In genomic region chr17:35808240-35808961, GRCh38 we compare ENCODE assay signal across 9 cellular contexts. TPM values are rescaled to one million over a fixed set of nuclear protein-coding genes. Genes with fewer than 3 reads are reported as not detected.
DNase-seq lines count a peak whose midpoint lies in the region; ATAC-seq and TF ChIP-seq lines count a peak whose summit lies in the region.
"Had no signal": no experiment of that assay in that cellular context is flagged by ENCODE, and none has a peak within 500 bp of the region (broad histone marks: within the 10 kb centered on the region; RNA-seq: fewer than 3 reads in every experiment).

No MANE protein-coding gene starts in this region.

- POLR2A ChIA-PET in CD4-positive, alpha-beta T cell (lab: Charles Lee) = interaction anchor here (0.6 to 4.8 kb wide), 35 partner anchors 8 to 828 kb away, joined by 3 to 142 read pairs (median 5); partner anchors contain the start of genes GGNBP2, MMP28, NLE1 and PEX12

- H3K79me2 ChIP-seq in Karpas-422 (ENCODE audit: low read length) = peaks cover 41% of the 10 kb centered on the region
- H3K79me2 ChIP-seq in neural cell (replicated peaks; ENCODE audit: insufficient read depth, low read length) = peaks cover 36% of the 10 kb centered on the region

- ATAC-seq in CD4-positive, alpha-beta T cell (ENCODE audit: poor library complexity) = no peak
- no peak for ATAC-seq in sciatic nerve

- H3K4me3 ChIP-seq in Karpas-422 (ENCODE audit: low read length) (peak overlapping the region; percentile 92), neural cell (ENCODE audit: low read length) (peak overlapping the region; percentile 85)

- no peaks in the 10 kb centered on the region for H3K9me3 Mint-ChIP-seq in CD4-positive, alpha-beta T cell
- H3K9me3 Mint-ChIP-seq in dendritic cell treated with granulocyte-macrophage colony-stimulating factor and Interleukin-4, amounts not matched to agents 40 ng/mL and 50 ng/mL, for 4 days = no peaks in the 10 kb centered on the region

- H3K9me2 ChIP-seq in Karpas-422 (replicated peaks; ENCODE audit: insufficient read depth, low read length) = no peaks in the 10 kb centered on the region
- no peaks in the 10 kb centered on the region for H3K9me2 ChIP-seq in neural cell (ENCODE audit: insufficient read depth, low read length)

- CTCF ChIA-PET in CD4-positive, alpha-beta T cell (lab: Charles Lee) = interaction anchor here (0.6 to 7.6 kb wide), 13 partner anchors 7 to 675 kb away, joined by 3 to 156 read pairs (median 5); partner anchors contain the start of gene MMP28

- H3K9ac ChIP-seq in Karpas-422 (ENCODE audit: low read length) (peak overlapping the region; percentile 98), neural cell (ENCODE audit: low read length) (peak overlapping the region; percentile 93)

- peak overlapping the region; percentile 81 for H3K27ac ChIP-seq in CD4-positive, alpha-beta T cell (ENCODE audit: low read depth, low read length)
- H3K27ac ChIP-seq in Karpas-422 (ENCODE audit: low read length) (peak overlapping the region; percentile 88), neural cell (ENCODE audit: low read length) (peak overlapping the region; percentile 95)

- H2AFZ ChIP-seq in Karpas-422 (ENCODE audit: low read length) (peak overlapping the region; percentile 41), neural cell (ENCODE audit: low read depth, low read length) (peak overlapping the region; percentile 42)

- peak overlapping the region; percentile 91 for H3K4me3 Mint-ChIP-seq in CD4-positive, alpha-beta T cell
- H3K4me3 Mint-ChIP-seq in dendritic cell treated with granulocyte-macrophage colony-stimulating factor and Interleukin-4, amounts not matched to agents 40 ng/mL and 50 ng/mL, for 4 days = peak overlapping the region; percentile 94

- H3K27ac Mint-ChIP-seq in CD4-positive, alpha-beta T cell = peak overlapping the region; percentile 91
- H3K27ac Mint-ChIP-seq in dendritic cell treated with granulocyte-macrophage colony-stimulating factor and Interleukin-4, amounts not matched to agents 40 ng/mL and 50 ng/mL, for 4 days = peak overlapping the region; percentile 97

- H3K4me1 ChIP-seq in Karpas-422 (ENCODE audit: low read length) = peaks cover 31% of the 10 kb centered on the region

- H3F3A ChIP-seq in neural cell (ENCODE audit: insufficient read depth, low read length, poor library complexity, severe bottlenecking) = no peaks in the 10 kb centered on the region

- peak overlapping the region; percentile 85 for H3K4me2 ChIP-seq in Karpas-422 (ENCODE audit: low read depth, low read length, poor library complexity, severe bottlenecking)
- H3K4me2 ChIP-seq in neural cell (ENCODE audit: low read length) = peak overlapping the region; percentile 43

- H3K27me3 Mint-ChIP-seq in CD4-positive, alpha-beta T cell = no peaks in the 10 kb centered on the region
- peaks cover 15% of the 10 kb centered on the region for H3K27me3 Mint-ChIP-seq in dendritic cell treated with granulocyte-macrophage colony-stimulating factor and Interleukin-4, amounts not matched to agents 40 ng/mL and 50 ng/mL, for 4 days

- no peak for TF ChIP-seq RAD21 in neural cell (conservative IDR thresholded peaks at IDR 0.05)

- H4K20me1 ChIP-seq in Karpas-422 (ENCODE audit: insufficient read depth, low read depth, low read length) (peaks cover 33% of the 10 kb centered on the region), neural cell (ENCODE audit: insufficient read depth) (no peaks in the 10 kb centered on the region)

- TF ChIP-seq CTCF in CD4-positive, alpha-beta T cell (IDR thresholded peaks at IDR 0.05) = no peak
- no peak for TF ChIP-seq CTCF in neural cell (IDR thresholded peaks at IDR 0.05; ENCODE audit: poor library complexity, severe bottlenecking)

- no peaks in the 10 kb centered on the region for H3K9me3 ChIP-seq in CD4-positive, alpha-beta T cell (ENCODE audit: control insufficient read depth, low read length)
- H3K9me3 ChIP-seq in Karpas-422 (ENCODE audit: low read length) (no peaks in the 10 kb centered on the region), neural cell (ENCODE audit: low read length) (no peaks in the 10 kb centered on the region)

- intact Hi-C loops in CD4-positive, alpha-beta T cell (cut with DNase I, micrococcal nuclease) = loop anchor here (2.0 to 10.0 kb wide), 5 partner anchors 194 to 646 kb away; partner anchors contain the start of gene AP2B1 (in 1 of the 2)
- intact Hi-C loops in dendritic cell treated with granulocyte-macrophage colony-stimulating factor and Interleukin-4, amounts not matched to agents 40 ng/mL and 50 ng/mL, for 4 days (cut with micrococcal nuclease) = no loop called here
- intact Hi-C loops in sciatic nerve (cut with DNase I) = no loop called here

- H3K36me3 Mint-ChIP-seq in CD4-positive, alpha-beta T cell (ENCODE audit: low read depth) = peaks cover 17% of the 10 kb centered on the region
- peaks cover 18% of the 10 kb centered on the region for H3K36me3 Mint-ChIP-seq in dendritic cell treated with granulocyte-macrophage colony-stimulating factor and Interleukin-4, amounts not matched to agents 40 ng/mL and 50 ng/mL, for 4 days (ENCODE audit: low read depth)

- H3K36me3 ChIP-seq in Karpas-422 (ENCODE audit: insufficient read depth, low read length) (peaks cover 18% of the 10 kb centered on the region), neural cell (ENCODE audit: insufficient read depth, low read length) (no peaks in the 10 kb centered on the region)

- no peak for TF ChIP-seq EP300 in neural cell (conservative IDR thresholded peaks at IDR 0.05; ENCODE audit: poor library complexity, severe bottlenecking)

- DNase-seq in CD4-positive, alpha-beta T cell = no peak
- DNase-seq in Karpas-422 (no peak), sciatic nerve (ENCODE audit: low spot score) (no peak), DMS114 treated with DMSO at 0.1 percent for 48 hours (lab: John Stamatoyannopoulos, UW; ENCODE audit: unreplicated experiment) (no peak), hypothalamus (lab: John Stamatoyannopoulos, UW) (no peak), amniotic stem cell (lab: John Stamatoyannopoulos, UW) (no peak)

- H3K4me1 Mint-ChIP-seq in CD4-positive, alpha-beta T cell (ENCODE audit: low read depth) = peaks cover 58% of the 10 kb centered on the region
- peaks cover 46% of the 10 kb centered on the region for H3K4me1 Mint-ChIP-seq in dendritic cell treated with granulocyte-macrophage colony-stimulating factor and Interleukin-4, amounts not matched to agents 40 ng/mL and 50 ng/mL, for 4 days (ENCODE audit: low read depth)

- H3K27me3 ChIP-seq in CD4-positive, alpha-beta T cell (ENCODE audit: control insufficient read depth, insufficient read depth, low read length) = no peaks in the 10 kb centered on the region
- no peaks in the 10 kb centered on the region for H3K27me3 ChIP-seq in Karpas-422 (ENCODE audit: low read length)
- H3K27me3 ChIP-seq in neural cell (ENCODE audit: insufficient read depth, low read depth, low read length) = no peaks in the 10 kb centered on the region

TF ChIP-seq in neural cell, 6 proteins besides CTCF, POLR2A, EP300 and RAD21:
- TF ChIP-seq, protein P1, sequence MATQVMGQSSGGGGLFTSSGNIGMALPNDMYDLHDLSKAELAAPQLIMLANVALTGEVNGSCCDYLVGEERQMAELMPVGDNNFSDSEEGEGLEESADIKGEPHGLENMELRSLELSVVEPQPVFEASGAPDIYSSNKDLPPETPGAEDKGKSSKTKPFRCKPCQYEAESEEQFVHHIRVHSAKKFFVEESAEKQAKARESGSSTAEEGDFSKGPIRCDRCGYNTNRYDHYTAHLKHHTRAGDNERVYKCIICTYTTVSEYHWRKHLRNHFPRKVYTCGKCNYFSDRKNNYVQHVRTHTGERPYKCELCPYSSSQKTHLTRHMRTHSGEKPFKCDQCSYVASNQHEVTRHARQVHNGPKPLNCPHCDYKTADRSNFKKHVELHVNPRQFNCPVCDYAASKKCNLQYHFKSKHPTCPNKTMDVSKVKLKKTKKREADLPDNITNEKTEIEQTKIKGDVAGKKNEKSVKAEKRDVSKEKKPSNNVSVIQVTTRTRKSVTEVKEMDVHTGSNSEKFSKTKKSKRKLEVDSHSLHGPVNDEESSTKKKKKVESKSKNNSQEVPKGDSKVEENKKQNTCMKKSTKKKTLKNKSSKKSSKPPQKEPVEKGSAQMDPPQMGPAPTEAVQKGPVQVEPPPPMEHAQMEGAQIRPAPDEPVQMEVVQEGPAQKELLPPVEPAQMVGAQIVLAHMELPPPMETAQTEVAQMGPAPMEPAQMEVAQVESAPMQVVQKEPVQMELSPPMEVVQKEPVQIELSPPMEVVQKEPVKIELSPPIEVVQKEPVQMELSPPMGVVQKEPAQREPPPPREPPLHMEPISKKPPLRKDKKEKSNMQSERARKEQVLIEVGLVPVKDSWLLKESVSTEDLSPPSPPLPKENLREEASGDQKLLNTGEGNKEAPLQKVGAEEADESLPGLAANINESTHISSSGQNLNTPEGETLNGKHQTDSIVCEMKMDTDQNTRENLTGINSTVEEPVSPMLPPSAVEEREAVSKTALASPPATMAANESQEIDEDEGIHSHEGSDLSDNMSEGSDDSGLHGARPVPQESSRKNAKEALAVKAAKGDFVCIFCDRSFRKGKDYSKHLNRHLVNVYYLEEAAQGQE (IDR thresholded peaks at IDR 0.05; ENCODE audit: borderline replicate concordance) = no peak
- no peak for TF ChIP-seq SMC3 (conservative IDR thresholded peaks at IDR 0.05; ENCODE audit: poor library complexity)

RNA-seq across cellular contexts. Expression of gene TAF15, which starts 0.9 kb away (rescaled TPM):
- total RNA-seq in CD4-positive, alpha-beta T cell = 100 to 1,000 TPM; 114 to 119 TPM
- total RNA-seq in Karpas-422 (2014; rRNA removed; shearing (Covaris generic); ENCODE audit: low replicate concordance) = 67.2 and 90.7 TPM in 2 replicates
- 45.8 and 50.9 TPM in 2 replicates for polyA plus RNA-seq in neural cell
- 75.5 and 93.8 TPM in 2 replicates for polyA minus RNA-seq in neural cell
- 183 TPM for total RNA-seq in sciatic nerve

RNA-seq across cellular contexts. Expression of gene MMP28, which starts 13.0 kb away (rescaled TPM):
- 1 to 10 TPM; 6.7 to 9.9 TPM for total RNA-seq in CD4-positive, alpha-beta T cell
- not detected in 2 replicates for total RNA-seq in Karpas-422 (2014; rRNA removed; shearing (Covaris generic); ENCODE audit: low replicate concordance)
- polyA plus RNA-seq in neural cell = 0.31 TPM in 1 of 2 replicates, not detected in the other
- polyA minus RNA-seq in neural cell = not detected in 2 replicates
- total RNA-seq in sciatic nerve = 61.5 TPM

RNA-seq across cellular contexts. Expression of gene C17orf50, which starts 47.7 kb away (rescaled TPM):
- not detected for total RNA-seq in CD4-positive, alpha-beta T cell
- total RNA-seq in Karpas-422 (2014; rRNA removed; shearing (Covaris generic); ENCODE audit: low replicate concordance) = not detected in 2 replicates
- polyA plus RNA-seq in neural cell = not detected in 2 replicates
- polyA minus RNA-seq in neural cell = 0.73 and 1.4 TPM in 2 replicates
- not detected for total RNA-seq in sciatic nerve
- total RNA-seq: lung microvascular endothelial cell had no signal

RNA-seq across cellular contexts. Expression of gene GAS2L2, which starts 55.4 kb away (rescaled TPM):
- under 1 TPM; 0.19 to 0.22 TPM for total RNA-seq in CD4-positive, alpha-beta T cell
- total RNA-seq in Karpas-422 (2014; rRNA removed; shearing (Covaris generic); ENCODE audit: low replicate concordance) = 0.07 TPM in 1 of 2 replicates, not detected in the other
- polyA plus RNA-seq in neural cell = 0.38 and 1.2 TPM in 2 replicates
- 0.73 and 0.81 TPM in 2 replicates for polyA minus RNA-seq in neural cell
- 0.13 TPM for total RNA-seq in sciatic nerve

Comparison
In these comparisons a context has a peak if more than half of its experiments do, and no peak if none do; other contexts are left out.
1. intact Hi-C loops: an anchor here in CD4-positive, alpha-beta T cell (2.0 to 10.0 kb wide); none called in dendritic cell treated with granulocyte-macrophage colony-stimulating factor and Interleukin-4, amounts not matched to agents 40 ng/mL and 50 ng/mL, for 4 days and sciatic nerve.